ENCODE assay signal across 2 cellular contexts in the genomic region with DNA sequence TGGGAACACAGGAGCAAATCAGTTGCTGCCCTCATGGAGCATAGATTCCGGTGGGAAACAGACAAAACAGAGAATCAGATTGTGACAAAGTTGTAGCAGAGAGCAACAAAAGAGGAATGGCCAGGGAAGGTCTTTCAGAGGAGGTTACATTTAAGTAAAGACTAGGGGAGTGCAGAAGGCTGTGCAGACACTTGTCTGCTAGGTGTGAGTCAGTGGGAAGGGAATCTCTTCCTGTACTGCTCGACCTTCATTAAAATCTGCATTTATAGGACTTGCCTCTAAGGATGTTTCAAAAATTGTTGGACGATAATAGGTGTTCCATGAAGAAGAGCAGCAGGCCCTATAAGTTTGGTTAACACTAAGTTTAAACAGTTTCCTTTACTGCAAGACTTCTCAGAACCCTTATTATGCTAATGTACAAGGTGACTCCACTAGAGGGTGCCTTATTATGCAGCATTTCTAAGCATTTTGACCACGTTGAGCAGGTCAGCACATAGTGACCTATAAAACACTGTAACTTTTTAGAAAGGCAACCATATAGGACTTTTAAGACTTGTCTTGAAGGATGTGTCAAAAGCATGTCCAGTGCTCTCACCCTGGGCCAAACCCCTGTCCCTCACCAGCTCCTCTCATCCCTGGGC.
TF ChIP-seq lines count a peak whose summit lies in the region.

No MANE protein-coding gene starts in this region.

TF ChIP-seq in IMR-90, 13 proteins besides CTCF, POLR2A, EP300 and RAD21 (continued from another document):
- TF ChIP-seq RCOR1 (IDR thresholded peaks at IDR 0.05; ENCODE audit: insufficient replicate concordance, low read length), result no peak
- no peak for TF ChIP-seq NFE2L2 (IDR thresholded peaks at IDR 0.05; ENCODE audit: low read depth, low read length)
- no peak for TF ChIP-seq MXI1 (IDR thresholded peaks at IDR 0.05; ENCODE audit: borderline replicate concordance, low read depth, low read length)
- TF ChIP-seq CEBPB (IDR thresholded peaks at IDR 0.05; ENCODE audit: low read depth, low read length), result no peak
- TF ChIP-seq MAFK (IDR thresholded peaks at IDR 0.05; ENCODE audit: low read depth, low read length), result no peak
- no peak for TF ChIP-seq RFX5 (IDR thresholded peaks at IDR 0.05; ENCODE audit: low read depth, low read length)
- TF ChIP-seq FOS (IDR thresholded peaks at IDR 0.05; ENCODE audit: low read depth, low read length), result no peak
- no peak for TF ChIP-seq MAZ (IDR thresholded peaks at IDR 0.05; ENCODE audit: borderline replicate concordance, low read depth, low read length)

TF ChIP-seq in K562, 482 proteins besides CTCF, POLR2A, EP300 and RAD21:
- TF ChIP-seq, protein P1, sequence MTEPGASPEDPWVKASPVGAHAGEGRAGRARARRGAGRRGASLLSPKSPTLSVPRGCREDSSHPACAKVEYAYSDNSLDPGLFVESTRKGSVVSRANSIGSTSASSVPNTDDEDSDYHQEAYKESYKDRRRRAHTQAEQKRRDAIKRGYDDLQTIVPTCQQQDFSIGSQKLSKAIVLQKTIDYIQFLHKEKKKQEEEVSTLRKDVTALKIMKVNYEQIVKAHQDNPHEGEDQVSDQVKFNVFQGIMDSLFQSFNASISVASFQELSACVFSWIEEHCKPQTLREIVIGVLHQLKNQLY (CRISPR knock-in tag; conservative IDR thresholded peaks at IDR 0.05), result no peak
- no peak for TF ChIP-seq ZNF77 (CRISPR knock-in tag; IDR thresholded peaks at IDR 0.05)
- no peak for TF ChIP-seq CBFA2T2 (conservative IDR thresholded peaks at IDR 0.05)
- TF ChIP-seq FOXJ3 (CRISPR knock-in tag; IDR thresholded peaks at IDR 0.05), result no peak
- 0 out of 2 replicates have a peak, but pooled peaks have one; percentile 26 for TF ChIP-seq SMC3 (conservative IDR thresholded peaks at IDR 0.05; ENCODE audit: insufficient read depth, low read depth, low read length)
- TF ChIP-seq, protein P2, sequence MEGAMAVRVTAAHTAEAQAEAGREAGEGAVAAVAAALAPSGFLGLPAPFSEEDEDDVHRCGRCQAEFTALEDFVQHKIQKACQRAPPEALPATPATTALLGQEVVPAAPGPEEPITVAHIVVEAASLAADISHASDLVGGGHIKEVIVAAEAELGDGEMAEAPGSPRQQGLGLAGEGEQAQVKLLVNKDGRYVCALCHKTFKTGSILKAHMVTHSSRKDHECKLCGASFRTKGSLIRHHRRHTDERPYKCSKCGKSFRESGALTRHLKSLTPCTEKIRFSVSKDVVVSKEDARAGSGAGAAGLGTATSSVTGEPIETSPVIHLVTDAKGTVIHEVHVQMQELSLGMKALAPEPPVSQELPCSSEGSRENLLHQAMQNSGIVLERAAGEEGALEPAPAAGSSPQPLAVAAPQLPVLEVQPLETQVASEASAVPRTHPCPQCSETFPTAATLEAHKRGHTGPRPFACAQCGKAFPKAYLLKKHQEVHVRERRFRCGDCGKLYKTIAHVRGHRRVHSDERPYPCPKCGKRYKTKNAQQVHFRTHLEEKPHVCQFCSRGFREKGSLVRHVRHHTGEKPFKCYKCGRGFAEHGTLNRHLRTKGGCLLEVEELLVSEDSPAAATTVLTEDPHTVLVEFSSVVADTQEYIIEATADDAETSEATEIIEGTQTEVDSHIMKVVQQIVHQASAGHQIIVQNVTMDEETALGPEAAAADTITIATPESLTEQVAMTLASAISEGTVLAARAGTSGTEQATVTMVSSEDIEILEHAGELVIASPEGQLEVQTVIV (CRISPR knock-in tag; IDR thresholded peaks at IDR 0.05; ENCODE audit: borderline replicate concordance), result no peak
- TF ChIP-seq, protein P3, sequence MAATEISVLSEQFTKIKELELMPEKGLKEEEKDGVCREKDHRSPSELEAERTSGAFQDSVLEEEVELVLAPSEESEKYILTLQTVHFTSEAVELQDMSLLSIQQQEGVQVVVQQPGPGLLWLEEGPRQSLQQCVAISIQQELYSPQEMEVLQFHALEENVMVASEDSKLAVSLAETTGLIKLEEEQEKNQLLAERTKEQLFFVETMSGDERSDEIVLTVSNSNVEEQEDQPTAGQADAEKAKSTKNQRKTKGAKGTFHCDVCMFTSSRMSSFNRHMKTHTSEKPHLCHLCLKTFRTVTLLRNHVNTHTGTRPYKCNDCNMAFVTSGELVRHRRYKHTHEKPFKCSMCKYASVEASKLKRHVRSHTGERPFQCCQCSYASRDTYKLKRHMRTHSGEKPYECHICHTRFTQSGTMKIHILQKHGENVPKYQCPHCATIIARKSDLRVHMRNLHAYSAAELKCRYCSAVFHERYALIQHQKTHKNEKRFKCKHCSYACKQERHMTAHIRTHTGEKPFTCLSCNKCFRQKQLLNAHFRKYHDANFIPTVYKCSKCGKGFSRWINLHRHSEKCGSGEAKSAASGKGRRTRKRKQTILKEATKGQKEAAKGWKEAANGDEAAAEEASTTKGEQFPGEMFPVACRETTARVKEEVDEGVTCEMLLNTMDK (IDR thresholded peaks at IDR 0.05; ENCODE audit: borderline replicate concordance, insufficient read depth, low read depth, low read length, poor library complexity, severe bottlenecking), result peak; percentile 25
- TF ChIP-seq TAF15 (IDR thresholded peaks at IDR 0.05; ENCODE audit: low read depth, low read length), result no peak
- TF ChIP-seq ZNF239 (CRISPR knock-in tag; IDR thresholded peaks at IDR 0.05), result peak; percentile 40; the same call in 1 of the 2 replicates
